Comparison of ENCODE assay signal across 1 cellular context in genomic region chr6:33200234-33201146, GRCh38.
A peak's percentile ranks its signal among the peaks of the same experiment; 100 is the strongest.
TF ChIP-seq lines count a peak whose summit lies in the region.

Gene RXRB, minus strand, starts transcription at chr6:33200665. Its CDS starts 189 bp downstream, at chr6:33200476.
Gene SLC39A7, plus strand, starts transcription at chr6:33200867. Its CDS starts 379 bp downstream, at chr6:33201246.

TF ChIP-seq in WTC11, 78 proteins besides CTCF, POLR2A, EP300 and RAD21 (continued from another document):
- TF ChIP-seq HMGXB4 (CRISPR knock-in tag; IDR thresholded peaks at IDR 0.05) (peak; percentile 83; the same call in 1 of the 2 replicates), ZBTB21 (CRISPR knock-in tag; IDR thresholded peaks at IDR 0.05; ENCODE audit: borderline replicate concordance) (no peak), AR (CRISPR knock-in tag; IDR thresholded peaks at IDR 0.05) (no peak), GRHL2 (CRISPR knock-in tag; IDR thresholded peaks at IDR 0.05; ENCODE audit: insufficient replicate concordance, severe bottlenecking) (no peak), E2F4 (CRISPR knock-in tag; IDR thresholded peaks at IDR 0.05; ENCODE audit: borderline replicate concordance, low read depth) (no peak), ZNF512 (CRISPR knock-in tag; IDR thresholded peaks at IDR 0.05; ENCODE audit: borderline replicate concordance) (no peak), GABPB1 (CRISPR knock-in tag; IDR thresholded peaks at IDR 0.05) (peak; percentile 24; the same call in 1 of the 2 replicates), SP1 (CRISPR knock-in tag; conservative IDR thresholded peaks at IDR 0.05) (peak; percentile 88), ZNF532 (CRISPR knock-in tag; IDR thresholded peaks at IDR 0.05; ENCODE audit: borderline replicate concordance) (no peak), ZNF121 (CRISPR knock-in tag; IDR thresholded peaks at IDR 0.05) (peak; percentile 38; the same call in 1 of the 2 replicates), IRF2 (CRISPR knock-in tag; IDR thresholded peaks at IDR 0.05; ENCODE audit: borderline replicate concordance, low read depth) (no peak), OVOL2 (CRISPR knock-in tag; IDR thresholded peaks at IDR 0.05; ENCODE audit: borderline replicate concordance) (no peak), TCF7 (CRISPR knock-in tag; IDR thresholded peaks at IDR 0.05; ENCODE audit: low read depth) (peak; percentile 75; the same call in 1 of the 2 replicates), ZNF263 (CRISPR knock-in tag; IDR thresholded peaks at IDR 0.05; ENCODE audit: low read depth) (no peak), SMAD3 (CRISPR knock-in tag; IDR thresholded peaks at IDR 0.05; ENCODE audit: borderline replicate concordance) (no peak), CREB1 (CRISPR knock-in tag; IDR thresholded peaks at IDR 0.05) (peak; percentile 9; the same call in 1 of the 2 replicates), MXD4 (CRISPR knock-in tag; IDR thresholded peaks at IDR 0.05; ENCODE audit: borderline replicate concordance) (no peak), ZMAT4 (CRISPR knock-in tag; IDR thresholded peaks at IDR 0.05) (no peak), SMAD4 (CRISPR knock-in tag; IDR thresholded peaks at IDR 0.05) (no peak), MAX (CRISPR knock-in tag; IDR thresholded peaks at IDR 0.05) (peak; percentile 57), MYBL2 (CRISPR knock-in tag; IDR thresholded peaks at IDR 0.05) (peak; percentile 88), ATF6 (CRISPR knock-in tag; IDR thresholded peaks at IDR 0.05) (no peak), FOXP4 (CRISPR knock-in tag; IDR thresholded peaks at IDR 0.05) (peak; percentile 87), ELF4 (CRISPR knock-in tag; IDR thresholded peaks at IDR 0.05; ENCODE audit: low read depth) (no peak), EMX1 (CRISPR knock-in tag; IDR thresholded peaks at IDR 0.05) (no peak), PRRX2 (CRISPR knock-in tag; IDR thresholded peaks at IDR 0.05) (no peak), ZNF281 (CRISPR knock-in tag; IDR thresholded peaks at IDR 0.05) (peak; percentile 76), ZBTB43 (CRISPR knock-in tag; IDR thresholded peaks at IDR 0.05) (peak; percentile 93)
